ENCODE assay signal across 9 cellular contexts in genomic region chr18:74896390-74896991, GRCh38.
DNase-seq lines count a peak whose midpoint lies in the region; ATAC-seq, FAIRE-seq and TF ChIP-seq lines count a peak whose summit lies in the region.
"Had no signal": no experiment of that assay in that cellular context is flagged by ENCODE, and none has a peak within 500 bp of the region (broad histone marks: within the 10 kb centered on the region; RNA-seq: fewer than 3 reads in every experiment).

No MANE protein-coding gene starts in this region.

- TF ChIP-seq CTCF in WERI-Rb-1 (IDR thresholded peaks at IDR 0.05; ENCODE audit: low read depth, low read length) (peak; percentile 92), endothelial cell (IDR thresholded peaks at IDR 0.05; ENCODE audit: unreplicated experiment) (peak; percentile 29), osteoblast (IDR thresholded peaks at IDR 0.05; ENCODE audit: extremely low read depth, low read depth, low read length) (no peak)

- ATAC-seq in HG02852 (IDR thresholded peaks at IDR 0.05; ENCODE audit: unreplicated experiment) (no peak), HG03025 (IDR thresholded peaks at IDR 0.05; ENCODE audit: low FRiP score, unreplicated experiment) (no peak)

- H3K4me3 ChIP-seq in WERI-Rb-1 (ENCODE audit: low read depth, low read length) (no peak overlapping the region), osteoblast (ENCODE audit: insufficient read depth, low read length) (no peak overlapping the region)
- H3K4me3 ChIP-seq: ovary had no signal

- peaks cover 9% of the 10 kb centered on the region for H3K4me1 Mint-ChIP-seq in endothelial cell (ENCODE audit: unreplicated experiment)

- H3K4me3 Mint-ChIP-seq in endothelial cell (ENCODE audit: unreplicated experiment) = no peak overlapping the region

- no peak overlapping the region for H3K27ac Mint-ChIP-seq in endothelial cell (ENCODE audit: unreplicated experiment)

- H3K4me1 ChIP-seq in osteoblast (ENCODE audit: insufficient read depth, low read length) = peaks cover 19% of the 10 kb centered on the region

- H3K27me3 Mint-ChIP-seq in endothelial cell (ENCODE audit: unreplicated experiment) = no peaks in the 10 kb centered on the region

- H3K27ac ChIP-seq in WERI-Rb-1 = no peak overlapping the region
- no peak overlapping the region for H3K27ac ChIP-seq in osteoblast (ENCODE audit: low read depth, low read length)
- H3K27ac ChIP-seq: ovary had no signal

- H3K36me3 ChIP-seq in WERI-Rb-1 (no peaks in the 10 kb centered on the region), osteoblast (ENCODE audit: insufficient read depth, low read length) (no peaks in the 10 kb centered on the region)
- H3K36me3 ChIP-seq: ovary had no signal

- H4K20me1 ChIP-seq in osteoblast (ENCODE audit: insufficient read depth, low read length) = no peaks in the 10 kb centered on the region

- peak; percentile 53 for FAIRE-seq in GM12892 (lab: Jason Lieb, UNC)

- H3K27me3 ChIP-seq in WERI-Rb-1 (ENCODE audit: insufficient read depth, low read depth, severe bottlenecking) (no peaks in the 10 kb centered on the region), osteoblast (ENCODE audit: insufficient read depth, low read length) (no peaks in the 10 kb centered on the region)
- H3K27me3 ChIP-seq: ovary had no signal

- no peaks in the 10 kb centered on the region for H3K9me3 Mint-ChIP-seq in endothelial cell (ENCODE audit: unreplicated experiment)

- peak overlapping the region; percentile 5 for H2AFZ ChIP-seq in osteoblast (ENCODE audit: low read length)

- H3K79me2 ChIP-seq in osteoblast (ENCODE audit: insufficient read depth, low read length) = no peaks in the 10 kb centered on the region

- DNase-seq in GM12892 (ENCODE audit: insufficient read length) (peak; percentile 7), H4 (ENCODE audit: low spot score) (peak; percentile 62), NCI-H1105 treated with DMSO at 0.1 percent for 48 hours (lab: John Stamatoyannopoulos, UW) (peak; percentile 58), WERI-Rb-1 (peak; percentile 77), endothelial cell (ENCODE audit: low spot score) (peak; percentile 40), osteoblast (ENCODE audit: insufficient read length, low spot score, missing footprints) (no peak)

- H3K36me3 Mint-ChIP-seq in endothelial cell (ENCODE audit: low read depth, unreplicated experiment) = no peaks in the 10 kb centered on the region

- H3K9me3 ChIP-seq in WERI-Rb-1 (ENCODE audit: severe bottlenecking) (no peaks in the 10 kb centered on the region), osteoblast (ENCODE audit: low read depth, low read length) (no peaks in the 10 kb centered on the region)
- H3K9me3 ChIP-seq: ovary had no signal

- no peak overlapping the region for H3K4me2 ChIP-seq in osteoblast (ENCODE audit: insufficient read depth, low read length)

- TF ChIP-seq POLR2A in GM12892 (IDR thresholded peaks at IDR 0.05; ENCODE audit: low read depth, low read length) = no peak
